12 cellular contexts compared by ENCODE assay signal in the genomic region with DNA sequence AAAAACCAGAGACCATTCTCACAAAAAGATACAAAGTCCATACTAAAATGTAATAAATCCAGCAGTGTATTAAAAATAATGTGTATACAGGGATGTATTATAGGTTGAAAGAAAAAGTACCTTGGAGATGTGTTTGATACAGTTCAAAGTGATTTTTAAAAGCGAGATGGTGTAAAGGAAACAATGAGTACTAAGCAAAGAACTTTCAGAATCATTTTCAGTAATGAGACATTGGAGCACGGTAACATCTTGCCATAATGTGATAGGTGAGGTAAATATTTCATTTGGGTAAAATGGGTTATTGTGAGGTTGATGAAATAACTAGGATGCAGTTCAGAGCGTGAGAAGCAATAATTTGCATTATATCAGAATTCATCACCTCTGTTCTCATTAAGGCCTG. TPM values are rescaled to one million over a fixed set of nuclear protein-coding genes. Genes with fewer than 3 reads are reported as not detected.
DNase-seq lines count a peak whose midpoint lies in the region; ATAC-seq and TF ChIP-seq lines count a peak whose summit lies in the region.
"Had no signal": no experiment of that assay in that cellular context is flagged by ENCODE, and none has a peak within 500 bp of the region (broad histone marks: within the 10 kb centered on the region; RNA-seq: fewer than 3 reads in every experiment).

No MANE protein-coding gene starts in this region.

- peak; percentile 3; the same call in 2 of the 3 replicates for ATAC-seq in SK-N-SH treated with all-trans-retinoic acid at 6 μM for 48 hours
- ATAC-seq in GM21528 (IDR thresholded peaks at IDR 0.05; ENCODE audit: low FRiP score, unreplicated experiment): peak; percentile 48

- H3K27me3 ChIP-seq in SK-N-SH (ENCODE audit: insufficient read depth): no peaks in the 10 kb centered on the region

- POLR2A ChIA-PET in SK-N-SH (lab: Yijun Ruan, JAX): no interaction called here

- TF ChIP-seq CTCF in SK-N-SH (IDR thresholded peaks at IDR 0.05): no peak
- TF ChIP-seq CTCF in mesothelial cell of epicardium (IDR thresholded peaks at IDR 0.05; ENCODE audit: unreplicated experiment): no peak

- H3K36me3 Mint-ChIP-seq in mesothelial cell of epicardium: peaks cover 25% of the 10 kb centered on the region

- H3K27me3 Mint-ChIP-seq in mesothelial cell of epicardium (ENCODE audit: low read depth): no peaks in the 10 kb centered on the region

- H3K27ac Mint-ChIP-seq in mesothelial cell of epicardium: peak overlapping the region; percentile 70

- no peaks in the 10 kb centered on the region for H3K9me3 ChIP-seq in SK-N-SH

- CTCF ChIA-PET in SK-N-SH (lab: Yijun Ruan, JAX): interaction anchor here (0.9 to 3.3 kb wide), 5 partner anchors 8 to 298 kb away, joined by 3 to 14 read pairs (median 4); no protein-coding TSS in a partner anchor

- no peak for TF ChIP-seq RAD21 in SK-N-SH (IDR thresholded peaks at IDR 0.05; ENCODE audit: low read length)

- H3F3A ChIP-seq in SK-N-SH (replicated peaks; ENCODE audit: insufficient read depth): peaks cover 33% of the 10 kb centered on the region

- H2AFZ ChIP-seq in SK-N-SH (ENCODE audit: low read depth): no peak overlapping the region

- WGBS in SK-N-SH (ENCODE audit: low lambda C conversion rate): 89% methylated on average over 3 of the region's 3 CpGs

- 0 out of 4 replicates have a peak overlapping the region, but pooled peaks of 1 of the 2 experiments have one; percentile 3 for H3K27ac ChIP-seq in SK-N-SH (ENCODE audit: low read depth in 2 of 2, low read length in 1 of 2)

- no peak for DNase-seq in SK-N-SH
- DNase-seq in NAMALWA (ENCODE audit: low spot score): peak; percentile 20
- no peak for DNase-seq in mesothelial cell of epicardium (ENCODE audit: low spot score in 2 of 2, unreplicated experiment in 2 of 2)
- DNase-seq in EL: no peak
- no peak for DNase-seq in Ammon's horn (ENCODE audit: low spot score)
- no peak for DNase-seq in COLO668 (lab: John Stamatoyannopoulos, UW; ENCODE audit: unreplicated experiment)
- DNase-seq: activated CD8-positive, alpha-beta memory T cell treated with anti-CD3 and anti-CD28 coated beads, Interleukin-2, amount 50 U/mL, for 4 hours; cerebellar nuclear complex; NCI-H1417 treated with DMSO at 0.1 percent for 48 hours; NK-92 treated with Interleukin-12 subunit alpha and Interleukin-12 subunit beta, amount 100 ng/mL, for 24 hours had no signal

- H4K20me1 ChIP-seq in SK-N-SH (ENCODE audit: insufficient read depth): no peaks in the 10 kb centered on the region

- H3K36me3 ChIP-seq in SK-N-SH (replicated peaks in 1 of 2; ENCODE audit: control insufficient read depth in 1 of 2, insufficient read depth in 2 of 2, low read length in 1 of 2): peaks cover 16 to 30% of the 10 kb centered on the region in 2 experiments

- no peak overlapping the region for H3K4me3 Mint-ChIP-seq in mesothelial cell of epicardium

- H3K4me3 ChIP-seq in SK-N-SH (ENCODE audit: low read depth in 2 of 2, low read length in 1 of 2): no peak overlapping the region

- H3K9ac ChIP-seq in SK-N-SH: no peak overlapping the region

- peaks cover 7% of the 10 kb centered on the region for H3K4me1 Mint-ChIP-seq in mesothelial cell of epicardium

- H3K9me2 ChIP-seq in SK-N-SH: no peaks in the 10 kb centered on the region

- H3K4me2 ChIP-seq in SK-N-SH: no peak overlapping the region

- no peaks in the 10 kb centered on the region for H3K79me2 ChIP-seq in SK-N-SH (ENCODE audit: insufficient read depth)

- TF ChIP-seq EP300 in SK-N-SH (IDR thresholded peaks at IDR 0.05; ENCODE audit: borderline replicate concordance in 1 of 2, low read depth in 1 of 2, low read length in 1 of 2): no peak

- H3K9me3 Mint-ChIP-seq in mesothelial cell of epicardium: no peaks in the 10 kb centered on the region

- H3K4me1 ChIP-seq in SK-N-SH (ENCODE audit: control insufficient read depth in 1 of 2, insufficient read depth in 2 of 2, low read depth in 1 of 2, low read length in 1 of 2): no peaks in the 10 kb centered on the region

TF ChIP-seq in SK-N-SH treated with all-trans-retinoic acid at 6 μM for 48 hours, 23 proteins besides CTCF, POLR2A, EP300 and RAD21 (continues in another document):
- no peak for TF ChIP-seq GLIS3 (CRISPR knock-in tag; IDR thresholded peaks at IDR 0.05)
- no peak for TF ChIP-seq ISL1 (CRISPR knock-in tag; IDR thresholded peaks at IDR 0.05)
- no peak for TF ChIP-seq ZFP30 (CRISPR knock-in tag; IDR thresholded peaks at IDR 0.05)
- TF ChIP-seq CSDC2 (CRISPR knock-in tag; IDR thresholded peaks at IDR 0.05): no peak
- no peak for TF ChIP-seq ZNF8 (CRISPR knock-in tag; IDR thresholded peaks at IDR 0.05)
- TF ChIP-seq, protein P1, sequence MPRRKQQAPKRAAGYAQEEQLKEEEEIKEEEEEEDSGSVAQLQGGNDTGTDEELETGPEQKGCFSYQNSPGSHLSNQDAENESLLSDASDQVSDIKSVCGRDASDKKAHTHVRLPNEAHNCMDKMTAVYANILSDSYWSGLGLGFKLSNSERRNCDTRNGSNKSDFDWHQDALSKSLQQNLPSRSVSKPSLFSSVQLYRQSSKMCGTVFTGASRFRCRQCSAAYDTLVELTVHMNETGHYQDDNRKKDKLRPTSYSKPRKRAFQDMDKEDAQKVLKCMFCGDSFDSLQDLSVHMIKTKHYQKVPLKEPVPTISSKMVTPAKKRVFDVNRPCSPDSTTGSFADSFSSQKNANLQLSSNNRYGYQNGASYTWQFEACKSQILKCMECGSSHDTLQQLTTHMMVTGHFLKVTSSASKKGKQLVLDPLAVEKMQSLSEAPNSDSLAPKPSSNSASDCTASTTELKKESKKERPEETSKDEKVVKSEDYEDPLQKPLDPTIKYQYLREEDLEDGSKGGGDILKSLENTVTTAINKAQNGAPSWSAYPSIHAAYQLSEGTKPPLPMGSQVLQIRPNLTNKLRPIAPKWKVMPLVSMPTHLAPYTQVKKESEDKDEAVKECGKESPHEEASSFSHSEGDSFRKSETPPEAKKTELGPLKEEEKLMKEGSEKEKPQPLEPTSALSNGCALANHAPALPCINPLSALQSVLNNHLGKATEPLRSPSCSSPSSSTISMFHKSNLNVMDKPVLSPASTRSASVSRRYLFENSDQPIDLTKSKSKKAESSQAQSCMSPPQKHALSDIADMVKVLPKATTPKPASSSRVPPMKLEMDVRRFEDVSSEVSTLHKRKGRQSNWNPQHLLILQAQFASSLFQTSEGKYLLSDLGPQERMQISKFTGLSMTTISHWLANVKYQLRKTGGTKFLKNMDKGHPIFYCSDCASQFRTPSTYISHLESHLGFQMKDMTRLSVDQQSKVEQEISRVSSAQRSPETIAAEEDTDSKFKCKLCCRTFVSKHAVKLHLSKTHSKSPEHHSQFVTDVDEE (CRISPR knock-in tag; IDR thresholded peaks at IDR 0.05): no peak
- TF ChIP-seq ARNTL (CRISPR knock-in tag; IDR thresholded peaks at IDR 0.05; ENCODE audit: borderline replicate concordance, low read depth): no peak

TF ChIP-seq in SK-N-SH, 30 proteins besides CTCF, POLR2A, EP300 and RAD21:
- TF ChIP-seq TCF12 (IDR thresholded peaks at IDR 0.05) (no peak), EZH2phosphoT487 (IDR thresholded peaks at IDR 0.05; ENCODE audit: borderline replicate concordance, low read depth) (no peak), TEAD4 (IDR thresholded peaks at IDR 0.05; ENCODE audit: borderline replicate concordance, insufficient read depth) (no peak), CHD2 (IDR thresholded peaks at IDR 0.05; ENCODE audit: low read length, partially characterized antibody) (no peak)

RNA-seq across cellular contexts. Expression of a gene that starts 25.9 kb away (rescaled TPM):
- polyA plus RNA-seq in SK-N-SH (2012; rRNA removed): 68.4 and 109 TPM in 2 replicates
- polyA plus RNA-seq in SK-N-SH (2012; cell fraction: cytosol; rRNA removed): 79.7 and 91.5 TPM in 2 replicates
- 121 and 243 TPM in 2 replicates for polyA plus RNA-seq in SK-N-SH (2012; cell fraction: nucleus; rRNA removed)
- total RNA-seq in mesothelial cell of epicardium: 460 to 475 TPM (median 474 TPM) in 3 replicates

RNA-seq across cellular contexts. Expression of a gene that starts 53.7 kb away (rescaled TPM):
- 2.4 and 3.8 TPM in 2 replicates for polyA plus RNA-seq in SK-N-SH (2012; rRNA removed)
- 2.6 and 4.1 TPM in 2 replicates for polyA plus RNA-seq in SK-N-SH (2012; cell fraction: cytosol; rRNA removed)
- polyA plus RNA-seq in SK-N-SH (2012; cell fraction: nucleus; rRNA removed): 2.1 and 7.3 TPM in 2 replicates
- total RNA-seq in mesothelial cell of epicardium: 21.9 to 23.8 TPM (median 22.2 TPM) in 3 replicates
